21 cellular contexts compared by ENCODE assay signal in the genomic region with DNA sequence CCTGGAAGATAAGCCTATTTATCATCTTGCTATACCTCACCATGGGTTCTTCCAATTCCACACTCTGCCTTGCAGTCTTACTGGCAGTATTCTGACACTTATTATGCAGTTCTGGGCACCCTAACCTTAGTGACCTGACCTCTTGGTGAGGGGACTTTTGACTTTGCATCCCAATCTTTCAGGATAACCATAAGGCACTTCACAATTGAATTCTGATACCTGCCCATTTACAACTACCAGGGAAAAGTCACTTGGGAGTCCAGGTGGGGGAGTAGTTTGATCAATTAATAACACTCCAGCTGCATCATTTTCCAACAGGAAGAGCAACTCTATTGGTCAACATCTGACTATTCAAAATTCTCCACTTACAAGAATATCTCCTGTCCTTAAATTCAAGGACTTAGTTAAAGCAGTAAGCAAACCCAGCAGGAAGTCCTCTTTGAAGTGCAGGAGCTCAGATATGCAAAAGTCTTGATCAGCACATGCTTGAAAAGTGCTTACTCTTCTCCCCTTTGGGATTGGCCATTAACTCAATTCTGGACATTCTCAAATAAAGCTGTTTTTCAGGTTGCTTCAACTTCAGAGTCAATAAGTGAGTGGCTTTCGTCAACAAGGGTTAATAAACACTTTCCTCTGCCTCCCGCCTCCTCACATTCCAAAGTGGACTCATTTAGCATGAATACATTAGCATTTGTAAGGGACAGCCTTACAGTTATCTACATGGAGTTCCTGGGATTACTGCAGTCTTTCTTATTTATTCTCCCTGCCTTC.
A peak's percentile ranks its signal among the peaks of the same experiment; 100 is the strongest.
DNase-seq lines count a peak whose midpoint lies in the region; ATAC-seq and TF ChIP-seq lines count a peak whose summit lies in the region.
"Had no signal": no experiment of that assay in that cellular context is flagged by ENCODE, and none has a peak within 500 bp of the region (broad histone marks: within the 10 kb centered on the region; RNA-seq: fewer than 3 reads in every experiment).

No MANE protein-coding gene starts in this region.

- H3K36me3 ChIP-seq in body of pancreas (replicated peaks in 1 of 2; ENCODE audit: insufficient read depth in 1 of 2, low read depth in 2 of 2) (no peaks in the 10 kb centered on the region), upper lobe of right lung (no peaks in the 10 kb centered on the region)
- H3K36me3 ChIP-seq: heart left ventricle, left ventricle myocardium inferior, SJSA1, tibial artery had no signal

- no peak for TF ChIP-seq POLR2A in body of pancreas (IDR thresholded peaks at IDR 0.05)

- H3K36me3 Mint-ChIP-seq in activated T-helper 17 cell treated with anti-CD3 and anti-CD28 coated beads, Interleukin-2, amount 50 U/mL, for 72 hours (ENCODE audit: low read depth) = no peaks in the 10 kb centered on the region
- H3K36me3 Mint-ChIP-seq: stimulated activated effector memory CD8-positive, alpha-beta T cell treated with anti-CD3 and anti-CD28 coated beads, Interleukin-12 subunit alpha, Interleukin-12 subunit beta, amount 100 ng/mL, for 72 hours had no signal

- WGBS in body of pancreas, 2 donors = 71 to 87% methylated on average over 2 of the region's 2 CpGs

- no peaks in the 10 kb centered on the region for H3K4me1 ChIP-seq in body of pancreas
- no peaks in the 10 kb centered on the region for H3K4me1 ChIP-seq in upper lobe of right lung
- H3K4me1 ChIP-seq: left ventricle myocardium inferior, SJSA1 had no signal

- H3K27ac Mint-ChIP-seq in activated T-helper 17 cell treated with anti-CD3 and anti-CD28 coated beads, Interleukin-2, amount 50 U/mL, for 72 hours = no peak overlapping the region
- H3K27ac Mint-ChIP-seq: activated CD4-positive, alpha-beta T cell treated with anti-CD3 and anti-CD28 coated beads for 36 hours; dendritic cell treated with granulocyte-macrophage colony-stimulating factor and Interleukin-4, amounts not matched to agents 40 ng/mL and 50 ng/mL, for 4 days; stimulated activated effector memory CD8-positive, alpha-beta T cell treated with anti-CD3 and anti-CD28 coated beads, Interleukin-12 subunit alpha, Interleukin-12 subunit beta, amount 100 ng/mL, for 72 hours had no signal

- H3K4me3 Mint-ChIP-seq in activated T-helper 17 cell treated with anti-CD3 and anti-CD28 coated beads, Interleukin-2, amount 50 U/mL, for 72 hours = no peak overlapping the region
- H3K4me3 Mint-ChIP-seq: activated CD4-positive, alpha-beta T cell treated with anti-CD3 and anti-CD28 coated beads for 36 hours; dendritic cell treated with granulocyte-macrophage colony-stimulating factor and Interleukin-4, amounts not matched to agents 40 ng/mL and 50 ng/mL, for 4 days; stimulated activated effector memory CD8-positive, alpha-beta T cell treated with anti-CD3 and anti-CD28 coated beads, Interleukin-12 subunit alpha, Interleukin-12 subunit beta, amount 100 ng/mL, for 72 hours had no signal

- TF ChIP-seq CTCF in body of pancreas (IDR thresholded peaks at IDR 0.05) = peak in 4 of 7 experiments; percentile 32 to 45 (median 38)
- TF ChIP-seq CTCF in upper lobe of right lung (IDR thresholded peaks at IDR 0.05) = no peak

- intact Hi-C loops in body of pancreas (cut with DNase I) (no loop called here), upper lobe of right lung (cut with DNase I) (no loop called here), Right ventricle myocardium superior (cut with DNase I) (no loop called here)

- peak; percentile 35 for ATAC-seq in body of pancreas
- peak; percentile 41 for ATAC-seq in upper lobe of right lung
- no peak for ATAC-seq in GM18858 (IDR thresholded peaks at IDR 0.05; ENCODE audit: unreplicated experiment)
- no peak for ATAC-seq in Right ventricle myocardium superior (ENCODE audit: poor library complexity)
- no peak for ATAC-seq in activated T-helper 17 cell treated with anti-CD3 and anti-CD28 coated beads, Interleukin-2, amount 50 U/mL, for 72 hours (replicated peaks)
- ATAC-seq: activated CD4-positive, alpha-beta T cell treated with anti-CD3 and anti-CD28 coated beads for 36 hours; heart left ventricle; stimulated activated effector memory CD8-positive, alpha-beta T cell treated with anti-CD3 and anti-CD28 coated beads, Interleukin-12 subunit alpha, Interleukin-12 subunit beta, amount 100 ng/mL, for 72 hours had no signal

- no peaks in the 10 kb centered on the region for H3K27me3 ChIP-seq in body of pancreas
- no peaks in the 10 kb centered on the region for H3K27me3 ChIP-seq in upper lobe of right lung
- H3K27me3 ChIP-seq: heart left ventricle, SJSA1, tibial artery had no signal

- no peaks in the 10 kb centered on the region for H3K9me3 Mint-ChIP-seq in activated T-helper 17 cell treated with anti-CD3 and anti-CD28 coated beads, Interleukin-2, amount 50 U/mL, for 72 hours
- H3K9me3 Mint-ChIP-seq: stimulated activated effector memory CD8-positive, alpha-beta T cell treated with anti-CD3 and anti-CD28 coated beads, Interleukin-12 subunit alpha, Interleukin-12 subunit beta, amount 100 ng/mL, for 72 hours had no signal

- H3K9me3 ChIP-seq in body of pancreas (no peaks in the 10 kb centered on the region), upper lobe of right lung (no peaks in the 10 kb centered on the region)
- H3K9me3 ChIP-seq: heart left ventricle, left ventricle myocardium inferior, SJSA1, tibial artery had no signal

- H3K27me3 Mint-ChIP-seq in activated T-helper 17 cell treated with anti-CD3 and anti-CD28 coated beads, Interleukin-2, amount 50 U/mL, for 72 hours = no peaks in the 10 kb centered on the region

- H3K27ac ChIP-seq in body of pancreas (no peak overlapping the region), upper lobe of right lung (no peak overlapping the region)
- H3K27ac ChIP-seq: heart left ventricle, left ventricle myocardium inferior, SJSA1, tibial artery had no signal

- H3K4me3 ChIP-seq in body of pancreas (no peak overlapping the region), upper lobe of right lung (no peak overlapping the region)
- H3K4me3 ChIP-seq: heart left ventricle, left ventricle myocardium inferior, SJSA1, tibial artery had no signal

- no peaks in the 10 kb centered on the region for H3K4me1 Mint-ChIP-seq in activated T-helper 17 cell treated with anti-CD3 and anti-CD28 coated beads, Interleukin-2, amount 50 U/mL, for 72 hours
- H3K4me1 Mint-ChIP-seq: activated CD4-positive, alpha-beta T cell treated with anti-CD3 and anti-CD28 coated beads for 36 hours; stimulated activated effector memory CD8-positive, alpha-beta T cell treated with anti-CD3 and anti-CD28 coated beads, Interleukin-12 subunit alpha, Interleukin-12 subunit beta, amount 100 ng/mL, for 72 hours had no signal

- DNase-seq in DMS53 (lab: John Stamatoyannopoulos, UW) (peak; percentile 25), DMS53 treated with DMSO at 0.1 percent for 48 hours (lab: John Stamatoyannopoulos, UW; ENCODE audit: unreplicated experiment) (no peak), body of pancreas (no peak), islet precursor cell (peak; percentile 57), upper lobe of right lung (no peak), Right ventricle myocardium superior (no peak)
- DNase-seq: activated CD4-positive, alpha-beta T cell treated with anti-CD3 and anti-CD28 coated beads for 36 hours; activated CD8-positive, alpha-beta memory T cell treated with anti-CD3 and anti-CD28 coated beads, Interleukin-2, amount 50 U/mL, for 4 hours; activated naive CD4-positive, alpha-beta T cell treated with Interleukin-2 at 50 U/mL for 16 hours; C1 segment of cervical spinal cord; DND-41; heart left ventricle; left ventricle myocardium inferior; NCI-H146; NCI-H345; tibial artery had no signal

Comparison
In these comparisons a context has a peak if more than half of its experiments do, and no peak if none do; other contexts are left out.
1. DNase-seq: peak in DMS53 (single experiment) and islet precursor cell (single experiment); none in DMS53 treated with DMSO at 0.1 percent for 48 hours (single experiment), body of pancreas (0 of 4), upper lobe of right lung (single experiment) and Right ventricle myocardium superior (single experiment).
2. ATAC-seq: peak in body of pancreas (single experiment) and upper lobe of right lung (single experiment); none in GM18858 (single experiment), Right ventricle myocardium superior (single experiment) and activated T-helper 17 cell treated with anti-CD3 and anti-CD28 coated beads, Interleukin-2, amount 50 U/mL, for 72 hours (single experiment).